ENCODE assay signal across 1 cellular context in genomic region chr19:53905787-53906186, GRCh38.
TF ChIP-seq lines count a peak whose summit lies in the region.

No MANE protein-coding gene starts in this region.

TF ChIP-seq in K562, 482 proteins besides CTCF, POLR2A, EP300 and RAD21:
- TF ChIP-seq ZNF140 (CRISPR knock-in tag; IDR thresholded peaks at IDR 0.05) (no peak), RFX1 (IDR thresholded peaks at IDR 0.05) (no peak), TSHZ1 (CRISPR knock-in tag; IDR thresholded peaks at IDR 0.05) (no peak), ATF7 (IDR thresholded peaks at IDR 0.05) (no peak), ZNF263 (CRISPR knock-in tag; IDR thresholded peaks at IDR 0.05; ENCODE audit: borderline replicate concordance) (peak; percentile 65), U2AF1 (optimal IDR thresholded peaks at IDR 0.05; ENCODE audit: low read depth, low read length) (no peak)
